ENCODE assay signal across 21 cellular contexts in genomic region chr6:112268628-112269027, GRCh38. TPM values are rescaled to one million over a fixed set of nuclear protein-coding genes. Genes with fewer than 3 reads are reported as not detected.
DNase-seq lines count a peak whose midpoint lies in the region; ATAC-seq and TF ChIP-seq lines count a peak whose summit lies in the region.
"Had no signal": no experiment of that assay in that cellular context is flagged by ENCODE, and none has a peak within 500 bp of the region (broad histone marks: within the 10 kb centered on the region; RNA-seq: fewer than 3 reads in every experiment).

No MANE protein-coding gene starts in this region.

- H2BK120ac ChIP-seq in mesendoderm (ENCODE audit: low read depth, low read length): peak overlapping the region; percentile 38

- ATAC-seq in gastroesophageal sphincter (no peak), GM21576 (IDR thresholded peaks at IDR 0.05; ENCODE audit: unreplicated experiment) (no peak)

- no peak overlapping the region for H2AK5ac ChIP-seq in mesendoderm (ENCODE audit: low read length)

- H3K4me3 ChIP-seq in GM23248 (peak overlapping the region; percentile 20), gastroesophageal sphincter (peak overlapping the region in 1 of 2 donors; percentile 9), mesendoderm (ENCODE audit: low read length) (no peak overlapping the region), stomach smooth muscle (ENCODE audit: low read length in 2 of 2) (peak overlapping the region; percentile 23 to 35), HAP-1 (no peak overlapping the region)
- H3K4me3 ChIP-seq: prostate gland had no signal

- peak overlapping the region; percentile 68 for H3K4me2 ChIP-seq in GM23248 (ENCODE audit: unreplicated experiment)
- no peak overlapping the region for H3K4me2 ChIP-seq in mesendoderm (ENCODE audit: low read length)

- DNase-seq in GM23248 (peak; percentile 50), mesendoderm (no peak), G401 (ENCODE audit: low spot score) (no peak), HAP-1 (ENCODE audit: low spot score in 2 of 2) (no peak), cerebellar nuclear complex (lab: John Stamatoyannopoulos, UW) (no peak)
- DNase-seq: ACHN; activated CD8-positive, alpha-beta memory T cell treated with anti-CD3 and anti-CD28 coated beads for 24 hours; activated T-cell treated with anti-CD3 and anti-CD28 coated beads, Interleukin-2, amount 50 U/mL, for 48 hours; hippocampal formation; islet precursor cell; MM.1S; NCI-H1694; NCI-H2171 treated with DMSO at 0.1 percent for 48 hours; nephron progenitor cell; SHP77; stimulated activated CD4-positive, alpha-beta T cell treated with anti-CD3 and anti-CD28 coated beads, Interleukin-4, amount 100 ng/mL, for 4 hours; T-helper 1 cell had no signal

- H3K27me3 ChIP-seq in GM23248 (replicated peaks; ENCODE audit: insufficient read depth) (no peaks in the 10 kb centered on the region), gastroesophageal sphincter (no peaks in the 10 kb centered on the region), mesendoderm (ENCODE audit: insufficient read depth, low read length, poor library complexity) (no peaks in the 10 kb centered on the region), stomach smooth muscle (ENCODE audit: control insufficient read depth in 1 of 2, insufficient read depth in 2 of 2, low read length in 2 of 2) (no peaks in the 10 kb centered on the region), HAP-1 (ENCODE audit: low read depth) (no peaks in the 10 kb centered on the region)

- H4K20me1 ChIP-seq in GM23248 (ENCODE audit: insufficient read depth): no peaks in the 10 kb centered on the region

- H3K9me2 ChIP-seq in GM23248 (ENCODE audit: insufficient read depth): no peaks in the 10 kb centered on the region

- no peaks in the 10 kb centered on the region for H3K9me3 ChIP-seq in GM23248 (ENCODE audit: low read depth)
- H3K9me3 ChIP-seq in gastroesophageal sphincter: no peaks in the 10 kb centered on the region
- H3K9me3 ChIP-seq in stomach smooth muscle (ENCODE audit: control insufficient read depth in 2 of 2, low read length in 2 of 2): no peaks in the 10 kb centered on the region
- no peaks in the 10 kb centered on the region for H3K9me3 ChIP-seq in HAP-1
- H3K9me3 ChIP-seq: prostate gland had no signal

- no peak overlapping the region for H2BK15ac ChIP-seq in mesendoderm (replicated peaks; ENCODE audit: low read depth)

- no peak overlapping the region for H2BK5ac ChIP-seq in mesendoderm (ENCODE audit: low read length)

- H3K9ac ChIP-seq in GM23248: peak overlapping the region; percentile 34
- H3K9ac ChIP-seq in mesendoderm (ENCODE audit: low read length): no peak overlapping the region
- peak overlapping the region; percentile 19 to 55 for H3K9ac ChIP-seq in stomach smooth muscle (ENCODE audit: low read length in 2 of 2)

- 25 to 31% methylated on average over 2 of the region's 2 CpGs for WGBS in GM23248 (ENCODE audit: low coverage in 1 of 2, low lambda C conversion rate in 2 of 2, missing lambda C conversion rate in 2 of 2), 2 experiments
- 39 to 44% methylated on average over 2 of the region's 2 CpGs for WGBS in gastroesophageal sphincter (ENCODE audit: low coverage in 1 of 2), 2 donors
- no CpG with 5 or more reads among the region's 2 CpGs for WGBS in mesendoderm (ENCODE audit: extremely low coverage, insufficient coverage, low lambda C conversion rate)

- H2AFZ ChIP-seq in GM23248: peak overlapping the region; percentile 72

- H3F3A ChIP-seq in GM23248 (ENCODE audit: insufficient read depth): peaks cover 17% of the 10 kb centered on the region

- no peak overlapping the region for H4K5ac ChIP-seq in mesendoderm (ENCODE audit: low read length)

- no peak overlapping the region for H4K8ac ChIP-seq in mesendoderm (ENCODE audit: low read depth, low read length)

- in situ Hi-C loops in GM23248 (cut with MboI): no loop called here
- in situ Hi-C loops in G401 (cut with HindIII; ENCODE audit: low sequenced_read_pairs): no loop called here
- in situ Hi-C loops in HAP-1 (cut with MboI; ENCODE audit: low sequenced_read_pairs): no loop called here

- no peak for TF ChIP-seq CTCF in gastroesophageal sphincter (IDR thresholded peaks at IDR 0.05)

- no peak overlapping the region for H3K56ac ChIP-seq in mesendoderm (ENCODE audit: low read length)

- H3K27ac ChIP-seq in GM23248 (peak overlapping the region; percentile 38), gastroesophageal sphincter (peak overlapping the region; percentile 66 to 85 (median 78)), mesendoderm (ENCODE audit: low read depth, low read length) (no peak overlapping the region), stomach smooth muscle (ENCODE audit: low read length) (peak overlapping the region; percentile 87)
- H3K27ac ChIP-seq: prostate gland had no signal

- H3K4ac ChIP-seq in mesendoderm (ENCODE audit: low read depth, low read length): no peak overlapping the region

- H3K79me2 ChIP-seq in GM23248 (ENCODE audit: insufficient read depth) (no peaks in the 10 kb centered on the region), mesendoderm (ENCODE audit: control insufficient read depth, insufficient read depth, low read length) (no peaks in the 10 kb centered on the region)

- no peak for TF ChIP-seq POLR2A in gastroesophageal sphincter (IDR thresholded peaks at IDR 0.05)

- H3K18ac ChIP-seq in mesendoderm (ENCODE audit: low read length): no peak overlapping the region

- H3K79me1 ChIP-seq in mesendoderm (ENCODE audit: low read length): no peaks in the 10 kb centered on the region

- no peak overlapping the region for H3K23ac ChIP-seq in mesendoderm (ENCODE audit: low read length)

- H3K4me1 ChIP-seq in GM23248 (ENCODE audit: insufficient read depth) (peaks cover 20% of the 10 kb centered on the region), gastroesophageal sphincter (peaks cover 13 to 28% (median 16%) of the 10 kb centered on the region in 3 donors), mesendoderm (ENCODE audit: control insufficient read depth, low read depth, low read length) (no peaks in the 10 kb centered on the region), stomach smooth muscle (ENCODE audit: control insufficient read depth, insufficient read depth, low read length) (peaks cover 20% of the 10 kb centered on the region), HAP-1 (no peaks in the 10 kb centered on the region)
- H3K4me1 ChIP-seq: prostate gland had no signal

- no peak for TF ChIP-seq EP300 in gastroesophageal sphincter (IDR thresholded peaks at IDR 0.05)

- no peaks in the 10 kb centered on the region for H3K36me3 ChIP-seq in GM23248 (ENCODE audit: low read depth)
- H3K36me3 ChIP-seq in gastroesophageal sphincter: no peaks in the 10 kb centered on the region
- H3K36me3 ChIP-seq in mesendoderm (ENCODE audit: control insufficient read depth, insufficient read depth, low read length): no peaks in the 10 kb centered on the region
- H3K36me3 ChIP-seq in stomach smooth muscle (ENCODE audit: control insufficient read depth in 2 of 2, insufficient read depth in 2 of 2, low read length in 2 of 2): no peaks in the 10 kb centered on the region
- H3K36me3 ChIP-seq in HAP-1 (replicated peaks): no peaks in the 10 kb centered on the region
- H3K36me3 ChIP-seq: prostate gland had no signal

RNA-seq across cellular contexts. Expression of gene LAMA4, which starts 14.3 kb away (rescaled TPM):
- 429 and 440 TPM in 2 replicates for total RNA-seq in GM23248 (2014; rRNA removed; shearing (Covaris generic))
- 331 and 339 TPM in 2 replicates for polyA plus RNA-seq in GM23248 (2016; fragmentation: Nextera tagmentation; extraction: Ambion mirVana)
- total RNA-seq in gastroesophageal sphincter: 100 to 1,000 TPM; 240 to 305 (median 265) TPM
- 3.3 TPM for polyA plus RNA-seq in mesendoderm (2013, experiment 1 of 2)
- polyA plus RNA-seq in mesendoderm (2013, experiment 2 of 2): 1.6 TPM
- 2.3 and 2.6 TPM in 2 replicates for total RNA-seq in G401 (2014; rRNA removed; shearing (Covaris generic))

Comparison
In these comparisons a context has a peak if more than half of its experiments do, and no peak if none do; other contexts are left out.
1. H3K4me3 ChIP-seq: peak in GM23248 (single experiment) and stomach smooth muscle (2 of 2); none in mesendoderm (single experiment) and HAP-1 (single experiment).
2. RNA of gene LAMA4, which starts 14.3 kb away (total RNA-seq): 429 to 440 TPM in GM23248 and 240 to 305 TPM in gastroesophageal sphincter; 2.3 to 2.6 TPM in G401; every median in the first group is over 10 times any median in the second.